Comparison of ENCODE assay signal across 6 cellular contexts in genomic region chr3:31179768-31180167, GRCh38.
"Had no signal": no experiment of that assay in that cellular context is flagged by ENCODE, and none has a peak within 500 bp of the region (broad histone marks: within the 10 kb centered on the region; RNA-seq: fewer than 3 reads in every experiment).

No MANE protein-coding gene starts in this region.

- DNase-seq: H9, HCEC 1CT, IMR-90 had no signal

- H3K4me2 ChIP-seq: GM23338 had no signal

- ATAC-seq: GM23338, K562 had no signal

- H3K27ac ChIP-seq: HL-60 had no signal

- H3K4me3 ChIP-seq: GM23338, K562 had no signal

- H2AFZ ChIP-seq: GM23338 had no signal
